8 cellular contexts compared by ENCODE assay signal in genomic region chr17:64599187-64599676, GRCh38.
DNase-seq lines count a peak whose midpoint lies in the region; ATAC-seq and TF ChIP-seq lines count a peak whose summit lies in the region.

No MANE protein-coding gene starts in this region.

- POLR2A ChIA-PET in T-cell (lab: Charles Lee) = interaction anchor here (0.5 to 0.7 kb wide), 3 partner anchors 51 to 457 kb away, joined by 3 to 4 read pairs (median 3); partner anchors contain the start of gene GNA13 (in 1 of the 2)

- H3K4me1 Mint-ChIP-seq in T-cell = peaks cover 33 to 47% (median 43%) of the 10 kb centered on the region in 3 donors
- H3K4me1 Mint-ChIP-seq in activated naive CD8-positive, alpha-beta T cell (ENCODE audit: low read depth) = peaks cover 40% of the 10 kb centered on the region

- no peak for TF ChIP-seq CTCF in GM12864 (IDR thresholded peaks at IDR 0.05; ENCODE audit: low read depth, low read length, missing control alignments)

- H3K27ac Mint-ChIP-seq in T-cell = peak overlapping the region; percentile 77 to 89
- H3K27ac Mint-ChIP-seq in activated naive CD8-positive, alpha-beta T cell = peak overlapping the region; percentile 84

- no peaks in the 10 kb centered on the region for H3K27me3 Mint-ChIP-seq in T-cell
- no peaks in the 10 kb centered on the region for H3K27me3 Mint-ChIP-seq in activated naive CD8-positive, alpha-beta T cell

- CTCF ChIA-PET in T-cell (lab: Charles Lee) = interaction anchor here in 1 of 2 donors (0.5 to 2.1 kb wide), 4 partner anchors 49 to 251 kb away, joined by 3 to 7 read pairs (median 3); no protein-coding TSS in a partner anchor

- H3K4me3 ChIP-seq in GM12864 (ENCODE audit: low read depth, low read length) = no peak overlapping the region; the same call in 1 of the 2 replicates

- peaks cover 15% of the 10 kb centered on the region for H3K36me3 Mint-ChIP-seq in T-cell
- H3K36me3 Mint-ChIP-seq in activated naive CD8-positive, alpha-beta T cell = peaks cover 8% of the 10 kb centered on the region

- no peaks in the 10 kb centered on the region for H3K9me3 Mint-ChIP-seq in T-cell
- no peaks in the 10 kb centered on the region for H3K9me3 Mint-ChIP-seq in activated naive CD8-positive, alpha-beta T cell (ENCODE audit: low read depth)

- DNase-seq in GM12864 (ENCODE audit: low read depth) (peak; percentile 8), T-cell (peak; percentile 22 to 67 (median 46)), NCI-H510A (lab: John Stamatoyannopoulos, UW) (no peak)
- peak; percentile 5 to 33 (median 11) for DNase-seq in stimulated activated CD4-positive, alpha-beta T cell treated with anti-CD3 and anti-CD28 coated beads, TNF-alpha, amount 100 ng/mL, for 24 hours (ENCODE audit: low read depth in 3 of 3)

- H3K4me3 Mint-ChIP-seq in T-cell = peak overlapping the region; percentile 51 to 58 (median 58)
- peak overlapping the region; percentile 80 for H3K4me3 Mint-ChIP-seq in activated naive CD8-positive, alpha-beta T cell

- peak; percentile 86 for ATAC-seq in HG02623 (IDR thresholded peaks at IDR 0.05; ENCODE audit: unreplicated experiment)
- ATAC-seq in T-cell (replicated peaks in 1 of 4) = peak; percentile 87 to 100 (median 98)
- ATAC-seq in GM19328 (IDR thresholded peaks at IDR 0.05; ENCODE audit: unreplicated experiment) = no peak
- ATAC-seq in HG03565 (IDR thresholded peaks at IDR 0.05; ENCODE audit: unreplicated experiment) = no peak

Comparison
In these comparisons a context has a peak if more than half of its experiments do, and no peak if none do; other contexts are left out.
1. ATAC-seq: peak in HG02623 (single experiment) and T-cell (4 of 4); none in GM19328 (single experiment) and HG03565 (single experiment).